1 cellular context compared by ENCODE assay signal in genomic region chr4:10898072-10898471, GRCh38.
TF ChIP-seq lines count a peak whose summit lies in the region.

No MANE protein-coding gene starts in this region.

TF ChIP-seq in GM23338, 12 proteins besides CTCF, POLR2A, EP300 and RAD21:
- TF ChIP-seq STAT1 (IDR thresholded peaks at IDR 0.05; ENCODE audit: unreplicated experiment), result no peak
- TF ChIP-seq EZH2 (IDR thresholded peaks at IDR 0.05; ENCODE audit: low read depth, unreplicated experiment), result no peak
- TF ChIP-seq, protein P1, sequence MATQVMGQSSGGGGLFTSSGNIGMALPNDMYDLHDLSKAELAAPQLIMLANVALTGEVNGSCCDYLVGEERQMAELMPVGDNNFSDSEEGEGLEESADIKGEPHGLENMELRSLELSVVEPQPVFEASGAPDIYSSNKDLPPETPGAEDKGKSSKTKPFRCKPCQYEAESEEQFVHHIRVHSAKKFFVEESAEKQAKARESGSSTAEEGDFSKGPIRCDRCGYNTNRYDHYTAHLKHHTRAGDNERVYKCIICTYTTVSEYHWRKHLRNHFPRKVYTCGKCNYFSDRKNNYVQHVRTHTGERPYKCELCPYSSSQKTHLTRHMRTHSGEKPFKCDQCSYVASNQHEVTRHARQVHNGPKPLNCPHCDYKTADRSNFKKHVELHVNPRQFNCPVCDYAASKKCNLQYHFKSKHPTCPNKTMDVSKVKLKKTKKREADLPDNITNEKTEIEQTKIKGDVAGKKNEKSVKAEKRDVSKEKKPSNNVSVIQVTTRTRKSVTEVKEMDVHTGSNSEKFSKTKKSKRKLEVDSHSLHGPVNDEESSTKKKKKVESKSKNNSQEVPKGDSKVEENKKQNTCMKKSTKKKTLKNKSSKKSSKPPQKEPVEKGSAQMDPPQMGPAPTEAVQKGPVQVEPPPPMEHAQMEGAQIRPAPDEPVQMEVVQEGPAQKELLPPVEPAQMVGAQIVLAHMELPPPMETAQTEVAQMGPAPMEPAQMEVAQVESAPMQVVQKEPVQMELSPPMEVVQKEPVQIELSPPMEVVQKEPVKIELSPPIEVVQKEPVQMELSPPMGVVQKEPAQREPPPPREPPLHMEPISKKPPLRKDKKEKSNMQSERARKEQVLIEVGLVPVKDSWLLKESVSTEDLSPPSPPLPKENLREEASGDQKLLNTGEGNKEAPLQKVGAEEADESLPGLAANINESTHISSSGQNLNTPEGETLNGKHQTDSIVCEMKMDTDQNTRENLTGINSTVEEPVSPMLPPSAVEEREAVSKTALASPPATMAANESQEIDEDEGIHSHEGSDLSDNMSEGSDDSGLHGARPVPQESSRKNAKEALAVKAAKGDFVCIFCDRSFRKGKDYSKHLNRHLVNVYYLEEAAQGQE (IDR thresholded peaks at IDR 0.05; ENCODE audit: unreplicated experiment), result no peak
- TF ChIP-seq JUNB (IDR thresholded peaks at IDR 0.05; ENCODE audit: unreplicated experiment), result no peak
- no peak for TF ChIP-seq POLR2AphosphoS5 (IDR thresholded peaks at IDR 0.05; ENCODE audit: low read depth)
- TF ChIP-seq NANOG (IDR thresholded peaks at IDR 0.05; ENCODE audit: borderline replicate concordance), result no peak
- TF ChIP-seq ZNF114 (CRISPR knock-in tag; IDR thresholded peaks at IDR 0.05), result no peak
- TF ChIP-seq ZNF331 (CRISPR knock-in tag; IDR thresholded peaks at IDR 0.05; ENCODE audit: low read depth), result no peak
- no peak for TF ChIP-seq EZH2phosphoT487 (IDR thresholded peaks at IDR 0.05; ENCODE audit: unreplicated experiment)
- TF ChIP-seq, protein P2, sequence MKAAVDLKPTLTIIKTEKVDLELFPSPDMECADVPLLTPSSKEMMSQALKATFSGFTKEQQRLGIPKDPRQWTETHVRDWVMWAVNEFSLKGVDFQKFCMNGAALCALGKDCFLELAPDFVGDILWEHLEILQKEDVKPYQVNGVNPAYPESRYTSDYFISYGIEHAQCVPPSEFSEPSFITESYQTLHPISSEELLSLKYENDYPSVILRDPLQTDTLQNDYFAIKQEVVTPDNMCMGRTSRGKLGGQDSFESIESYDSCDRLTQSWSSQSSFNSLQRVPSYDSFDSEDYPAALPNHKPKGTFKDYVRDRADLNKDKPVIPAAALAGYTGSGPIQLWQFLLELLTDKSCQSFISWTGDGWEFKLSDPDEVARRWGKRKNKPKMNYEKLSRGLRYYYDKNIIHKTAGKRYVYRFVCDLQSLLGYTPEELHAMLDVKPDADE (IDR thresholded peaks at IDR 0.05), result no peak
- TF ChIP-seq, protein P3, sequence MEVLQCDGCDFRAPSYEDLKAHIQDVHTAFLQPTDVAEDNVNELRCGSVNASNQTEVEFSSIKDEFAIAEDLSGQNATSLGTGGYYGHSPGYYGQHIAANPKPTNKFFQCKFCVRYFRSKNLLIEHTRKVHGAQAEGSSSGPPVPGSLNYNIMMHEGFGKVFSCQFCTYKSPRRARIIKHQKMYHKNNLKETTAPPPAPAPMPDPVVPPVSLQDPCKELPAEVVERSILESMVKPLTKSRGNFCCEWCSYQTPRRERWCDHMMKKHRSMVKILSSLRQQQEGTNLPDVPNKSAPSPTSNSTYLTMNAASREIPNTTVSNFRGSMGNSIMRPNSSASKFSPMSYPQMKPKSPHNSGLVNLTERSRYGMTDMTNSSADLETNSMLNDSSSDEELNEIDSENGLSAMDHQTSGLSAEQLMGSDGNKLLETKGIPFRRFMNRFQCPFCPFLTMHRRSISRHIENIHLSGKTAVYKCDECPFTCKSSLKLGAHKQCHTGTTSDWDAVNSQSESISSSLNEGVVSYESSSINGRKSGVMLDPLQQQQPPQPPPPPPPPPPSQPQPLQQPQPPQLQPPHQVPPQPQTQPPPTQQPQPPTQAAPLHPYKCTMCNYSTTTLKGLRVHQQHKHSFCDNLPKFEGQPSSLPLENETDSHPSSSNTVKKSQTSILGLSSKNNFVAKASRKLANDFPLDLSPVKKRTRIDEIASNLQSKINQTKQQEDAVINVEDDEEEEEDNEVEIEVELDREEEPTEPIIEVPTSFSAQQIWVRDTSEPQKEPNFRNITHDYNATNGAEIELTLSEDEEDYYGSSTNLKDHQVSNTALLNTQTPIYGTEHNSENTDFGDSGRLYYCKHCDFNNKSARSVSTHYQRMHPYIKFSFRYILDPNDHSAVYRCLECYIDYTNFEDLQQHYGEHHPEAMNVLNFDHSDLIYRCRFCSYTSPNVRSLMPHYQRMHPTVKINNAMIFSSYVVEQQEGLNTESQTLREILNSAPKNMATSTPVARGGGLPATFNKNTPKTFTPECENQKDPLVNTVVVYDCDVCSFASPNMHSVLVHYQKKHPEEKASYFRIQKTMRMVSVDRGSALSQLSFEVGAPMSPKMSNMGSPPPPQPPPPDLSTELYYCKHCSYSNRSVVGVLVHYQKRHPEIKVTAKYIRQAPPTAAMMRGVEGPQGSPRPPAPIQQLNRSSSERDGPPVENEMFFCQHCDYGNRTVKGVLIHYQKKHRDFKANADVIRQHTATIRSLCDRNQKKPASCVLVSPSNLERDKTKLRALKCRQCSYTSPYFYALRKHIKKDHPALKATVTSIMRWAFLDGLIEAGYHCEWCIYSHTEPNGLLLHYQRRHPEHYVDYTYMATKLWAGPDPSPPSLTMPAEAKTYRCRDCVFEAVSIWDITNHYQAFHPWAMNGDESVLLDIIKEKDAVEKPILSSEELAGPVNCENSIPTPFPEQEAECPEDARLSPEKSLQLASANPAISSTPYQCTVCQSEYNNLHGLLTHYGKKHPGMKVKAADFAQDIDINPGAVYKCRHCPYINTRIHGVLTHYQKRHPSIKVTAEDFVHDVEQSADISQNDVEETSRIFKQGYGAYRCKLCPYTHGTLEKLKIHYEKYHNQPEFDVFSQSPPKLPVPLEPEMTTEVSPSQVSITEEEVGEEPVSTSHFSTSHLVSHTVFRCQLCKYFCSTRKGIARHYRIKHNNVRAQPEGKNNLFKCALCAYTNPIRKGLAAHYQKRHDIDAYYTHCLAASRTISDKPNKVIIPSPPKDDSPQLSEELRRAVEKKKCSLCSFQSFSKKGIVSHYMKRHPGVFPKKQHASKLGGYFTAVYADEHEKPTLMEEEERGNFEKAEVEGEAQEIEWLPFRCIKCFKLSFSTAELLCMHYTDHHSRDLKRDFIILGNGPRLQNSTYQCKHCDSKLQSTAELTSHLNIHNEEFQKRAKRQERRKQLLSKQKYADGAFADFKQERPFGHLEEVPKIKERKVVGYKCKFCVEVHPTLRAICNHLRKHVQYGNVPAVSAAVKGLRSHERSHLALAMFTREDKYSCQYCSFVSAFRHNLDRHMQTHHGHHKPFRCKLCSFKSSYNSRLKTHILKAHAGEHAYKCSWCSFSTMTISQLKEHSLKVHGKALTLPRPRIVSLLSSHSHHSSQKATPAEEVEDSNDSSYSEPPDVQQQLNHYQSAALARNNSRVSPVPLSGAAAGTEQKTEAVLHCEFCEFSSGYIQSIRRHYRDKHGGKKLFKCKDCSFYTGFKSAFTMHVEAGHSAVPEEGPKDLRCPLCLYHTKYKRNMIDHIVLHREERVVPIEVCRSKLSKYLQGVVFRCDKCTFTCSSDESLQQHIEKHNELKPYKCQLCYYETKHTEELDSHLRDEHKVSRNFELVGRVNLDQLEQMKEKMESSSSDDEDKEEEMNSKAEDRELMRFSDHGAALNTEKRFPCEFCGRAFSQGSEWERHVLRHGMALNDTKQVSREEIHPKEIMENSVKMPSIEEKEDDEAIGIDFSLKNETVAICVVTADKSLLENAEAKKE (CRISPR knock-in tag; IDR thresholded peaks at IDR 0.05), result no peak
- no peak for TF ChIP-seq CREB1 (CRISPR knock-in tag; IDR thresholded peaks at IDR 0.05; ENCODE audit: low read depth)
